Comparison of ENCODE assay signal across 1 cellular context in the genomic region with DNA sequence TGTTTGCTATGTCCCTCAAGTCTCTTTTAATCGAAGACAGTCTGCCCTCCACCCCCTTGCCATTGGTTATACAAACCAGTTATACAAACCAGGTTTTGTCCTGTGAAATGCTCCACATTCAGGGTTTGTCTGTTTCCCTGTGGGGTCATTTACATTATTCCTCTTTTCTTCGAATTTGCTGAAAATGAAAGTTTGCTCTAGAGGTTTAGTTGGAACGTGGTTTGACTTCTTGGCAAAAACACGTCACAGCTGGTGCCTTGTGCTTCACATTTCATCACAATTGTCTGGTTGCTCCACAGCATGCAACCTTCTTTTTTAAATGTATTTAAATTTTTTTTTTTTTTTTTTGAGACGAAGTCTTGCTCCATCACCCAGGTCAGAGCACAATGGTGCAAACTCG.
TF ChIP-seq lines count a peak whose summit lies in the region.

No MANE protein-coding gene starts in this region.

TF ChIP-seq in IMR-90, 13 proteins besides CTCF, POLR2A, EP300 and RAD21:
- TF ChIP-seq, protein P1, sequence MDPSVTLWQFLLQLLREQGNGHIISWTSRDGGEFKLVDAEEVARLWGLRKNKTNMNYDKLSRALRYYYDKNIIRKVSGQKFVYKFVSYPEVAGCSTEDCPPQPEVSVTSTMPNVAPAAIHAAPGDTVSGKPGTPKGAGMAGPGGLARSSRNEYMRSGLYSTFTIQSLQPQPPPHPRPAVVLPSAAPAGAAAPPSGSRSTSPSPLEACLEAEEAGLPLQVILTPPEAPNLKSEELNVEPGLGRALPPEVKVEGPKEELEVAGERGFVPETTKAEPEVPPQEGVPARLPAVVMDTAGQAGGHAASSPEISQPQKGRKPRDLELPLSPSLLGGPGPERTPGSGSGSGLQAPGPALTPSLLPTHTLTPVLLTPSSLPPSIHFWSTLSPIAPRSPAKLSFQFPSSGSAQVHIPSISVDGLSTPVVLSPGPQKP (IDR thresholded peaks at IDR 0.05; ENCODE audit: borderline replicate concordance, low read depth, low read length), result no peak
- TF ChIP-seq MXI1 (IDR thresholded peaks at IDR 0.05; ENCODE audit: borderline replicate concordance, low read depth, low read length), result no peak
- no peak for TF ChIP-seq RFX5 (IDR thresholded peaks at IDR 0.05; ENCODE audit: low read depth, low read length)
- TF ChIP-seq CHD1 (IDR thresholded peaks at IDR 0.05; ENCODE audit: low read depth, low read length), result no peak
- TF ChIP-seq MAZ (IDR thresholded peaks at IDR 0.05; ENCODE audit: borderline replicate concordance, low read depth, low read length), result no peak
- no peak for TF ChIP-seq BHLHE40 (IDR thresholded peaks at IDR 0.05; ENCODE audit: low read depth, low read length)
- no peak for TF ChIP-seq CEBPB (IDR thresholded peaks at IDR 0.05; ENCODE audit: low read depth, low read length)
- no peak for TF ChIP-seq NFE2L2 (IDR thresholded peaks at IDR 0.05; ENCODE audit: low read depth, low read length)
- no peak for TF ChIP-seq MAFK (IDR thresholded peaks at IDR 0.05; ENCODE audit: low read depth, low read length)
- TF ChIP-seq, protein P2, sequence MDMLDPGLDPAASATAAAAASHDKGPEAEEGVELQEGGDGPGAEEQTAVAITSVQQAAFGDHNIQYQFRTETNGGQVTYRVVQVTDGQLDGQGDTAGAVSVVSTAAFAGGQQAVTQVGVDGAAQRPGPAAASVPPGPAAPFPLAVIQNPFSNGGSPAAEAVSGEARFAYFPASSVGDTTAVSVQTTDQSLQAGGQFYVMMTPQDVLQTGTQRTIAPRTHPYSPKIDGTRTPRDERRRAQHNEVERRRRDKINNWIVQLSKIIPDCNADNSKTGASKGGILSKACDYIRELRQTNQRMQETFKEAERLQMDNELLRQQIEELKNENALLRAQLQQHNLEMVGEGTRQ (IDR thresholded peaks at IDR 0.05; ENCODE audit: low read depth, low read length), result no peak
- TF ChIP-seq RCOR1 (IDR thresholded peaks at IDR 0.05; ENCODE audit: insufficient replicate concordance, low read length), result no peak
- no peak for TF ChIP-seq FOS (IDR thresholded peaks at IDR 0.05; ENCODE audit: low read depth, low read length)
